In the genomic region with DNA sequence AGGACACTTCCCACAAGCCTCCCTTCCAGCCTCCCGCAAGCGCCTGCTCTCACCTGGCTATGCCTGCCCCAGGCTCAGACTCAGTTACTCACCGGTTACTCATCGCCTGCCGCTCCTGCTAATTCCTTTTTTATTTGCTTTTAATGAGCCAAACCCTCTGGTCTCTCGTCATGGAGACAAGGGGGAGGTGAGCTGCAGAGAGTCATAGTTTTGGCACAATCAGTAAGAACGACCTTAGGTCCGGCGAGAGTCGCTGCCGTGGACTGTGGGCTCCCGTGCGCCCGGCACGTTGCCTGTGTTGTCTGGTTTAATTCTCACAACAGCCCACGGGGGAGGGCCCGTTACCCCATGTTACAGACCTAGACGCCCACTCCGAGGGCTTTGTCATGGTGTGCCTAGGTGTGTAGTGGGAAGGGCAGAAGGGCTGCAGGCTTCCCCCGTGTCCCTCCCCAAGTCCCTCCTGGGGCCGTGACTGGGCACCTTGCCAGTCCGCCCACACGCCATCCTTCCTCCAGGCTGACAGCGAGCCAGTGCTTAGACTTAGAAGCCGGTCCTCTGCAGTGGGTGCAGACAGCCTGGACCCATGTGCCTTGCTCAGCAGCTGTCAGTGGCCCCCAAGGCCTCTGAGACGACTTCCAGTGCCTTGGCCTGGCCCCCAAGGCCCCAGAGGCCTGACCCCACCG, we compare ENCODE assay signal across 1 cellular context.
A peak's percentile ranks its signal among the peaks of the same experiment; 100 is the strongest.
TF ChIP-seq lines count a peak whose summit lies in the region.

No MANE protein-coding gene starts in this region.

TF ChIP-seq in A549, 52 proteins besides CTCF, POLR2A, EP300 and RAD21 (continued from another document):
- TF ChIP-seq, protein P1, sequence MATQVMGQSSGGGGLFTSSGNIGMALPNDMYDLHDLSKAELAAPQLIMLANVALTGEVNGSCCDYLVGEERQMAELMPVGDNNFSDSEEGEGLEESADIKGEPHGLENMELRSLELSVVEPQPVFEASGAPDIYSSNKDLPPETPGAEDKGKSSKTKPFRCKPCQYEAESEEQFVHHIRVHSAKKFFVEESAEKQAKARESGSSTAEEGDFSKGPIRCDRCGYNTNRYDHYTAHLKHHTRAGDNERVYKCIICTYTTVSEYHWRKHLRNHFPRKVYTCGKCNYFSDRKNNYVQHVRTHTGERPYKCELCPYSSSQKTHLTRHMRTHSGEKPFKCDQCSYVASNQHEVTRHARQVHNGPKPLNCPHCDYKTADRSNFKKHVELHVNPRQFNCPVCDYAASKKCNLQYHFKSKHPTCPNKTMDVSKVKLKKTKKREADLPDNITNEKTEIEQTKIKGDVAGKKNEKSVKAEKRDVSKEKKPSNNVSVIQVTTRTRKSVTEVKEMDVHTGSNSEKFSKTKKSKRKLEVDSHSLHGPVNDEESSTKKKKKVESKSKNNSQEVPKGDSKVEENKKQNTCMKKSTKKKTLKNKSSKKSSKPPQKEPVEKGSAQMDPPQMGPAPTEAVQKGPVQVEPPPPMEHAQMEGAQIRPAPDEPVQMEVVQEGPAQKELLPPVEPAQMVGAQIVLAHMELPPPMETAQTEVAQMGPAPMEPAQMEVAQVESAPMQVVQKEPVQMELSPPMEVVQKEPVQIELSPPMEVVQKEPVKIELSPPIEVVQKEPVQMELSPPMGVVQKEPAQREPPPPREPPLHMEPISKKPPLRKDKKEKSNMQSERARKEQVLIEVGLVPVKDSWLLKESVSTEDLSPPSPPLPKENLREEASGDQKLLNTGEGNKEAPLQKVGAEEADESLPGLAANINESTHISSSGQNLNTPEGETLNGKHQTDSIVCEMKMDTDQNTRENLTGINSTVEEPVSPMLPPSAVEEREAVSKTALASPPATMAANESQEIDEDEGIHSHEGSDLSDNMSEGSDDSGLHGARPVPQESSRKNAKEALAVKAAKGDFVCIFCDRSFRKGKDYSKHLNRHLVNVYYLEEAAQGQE (IDR thresholded peaks at IDR 0.05) = no peak
- TF ChIP-seq CBX2 (IDR thresholded peaks at IDR 0.05; ENCODE audit: borderline replicate concordance, low read depth) (no peak), CEBPB (IDR thresholded peaks at IDR 0.05) (no peak; a peak in 1 of 4 replicates), ZSCAN20 (CRISPR knock-in tag; IDR thresholded peaks at IDR 0.05) (no peak), HMGXB4 (CRISPR knock-in tag; IDR thresholded peaks at IDR 0.05; ENCODE audit: borderline replicate concordance) (no peak), RFX5 (IDR thresholded peaks at IDR 0.05) (0 out of 2 replicates have a peak, but pooled peaks have one; percentile 36), JUN (IDR thresholded peaks at IDR 0.05) (peak; percentile 59 to 63; a peak in 4 of 5 replicates), GATA3 (IDR thresholded peaks at IDR 0.05; ENCODE audit: borderline replicate concordance) (peak; percentile 76; the same call in 1 of the 2 replicates), TFCP2L1 (CRISPR knock-in tag; IDR thresholded peaks at IDR 0.05) (0 out of 2 replicates have a peak, but pooled peaks have one; percentile 25), FOSL2 (IDR thresholded peaks at IDR 0.05) (peak; percentile 82), FOSL2 (CRISPR knock-in tag; IDR thresholded peaks at IDR 0.05) (peak; percentile 94)
- TF ChIP-seq, protein P2, sequence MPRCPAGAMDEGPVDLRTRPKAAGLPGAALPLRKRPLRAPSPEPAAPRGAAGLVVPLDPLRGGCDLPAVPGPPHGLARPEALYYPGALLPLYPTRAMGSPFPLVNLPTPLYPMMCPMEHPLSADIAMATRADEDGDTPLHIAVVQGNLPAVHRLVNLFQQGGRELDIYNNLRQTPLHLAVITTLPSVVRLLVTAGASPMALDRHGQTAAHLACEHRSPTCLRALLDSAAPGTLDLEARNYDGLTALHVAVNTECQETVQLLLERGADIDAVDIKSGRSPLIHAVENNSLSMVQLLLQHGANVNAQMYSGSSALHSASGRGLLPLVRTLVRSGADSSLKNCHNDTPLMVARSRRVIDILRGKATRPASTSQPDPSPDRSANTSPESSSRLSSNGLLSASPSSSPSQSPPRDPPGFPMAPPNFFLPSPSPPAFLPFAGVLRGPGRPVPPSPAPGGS (IDR thresholded peaks at IDR 0.05) = 0 out of 3 replicates have a peak, but pooled peaks have one; percentile 40
